In the genomic region with DNA sequence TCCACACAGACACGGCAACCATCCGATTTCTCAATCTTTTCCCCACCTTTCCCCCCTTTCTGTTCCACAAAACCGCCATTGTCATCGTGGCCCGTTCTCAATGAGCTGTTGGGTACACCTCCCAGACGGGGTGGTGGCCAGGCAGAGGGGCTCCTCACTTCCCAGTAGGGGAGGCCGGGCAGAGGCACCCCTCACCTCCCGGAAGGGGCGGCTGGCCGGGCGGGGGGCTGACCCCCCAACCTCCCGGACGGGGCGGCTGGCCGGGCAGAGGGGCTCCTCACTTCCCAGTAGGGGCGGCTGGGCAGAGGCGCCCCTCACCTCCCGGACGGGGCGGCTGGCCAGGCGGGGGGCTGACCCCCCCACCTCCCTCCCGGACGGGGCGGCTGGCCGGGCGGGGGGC, we compare ENCODE assay signal across 5 cellular contexts. TPM values are rescaled to one million over a fixed set of nuclear protein-coding genes. Genes with fewer than 3 reads are reported as not detected.
"Had no signal": no experiment of that assay in that cellular context is flagged by ENCODE, and none has a peak within 500 bp of the region (broad histone marks: within the 10 kb centered on the region; RNA-seq: fewer than 3 reads in every experiment).

No MANE protein-coding gene starts in this region.

RNA-seq across cellular contexts. Expression of gene NLRC4, which starts 28.8 kb away (rescaled TPM):
- total RNA-seq: kidney epithelial cell, lung microvascular endothelial cell, mammary epithelial cell, mesothelial cell of epicardium, myocyte had no signal
